ENCODE assay signal across 1 cellular context in the genomic region with DNA sequence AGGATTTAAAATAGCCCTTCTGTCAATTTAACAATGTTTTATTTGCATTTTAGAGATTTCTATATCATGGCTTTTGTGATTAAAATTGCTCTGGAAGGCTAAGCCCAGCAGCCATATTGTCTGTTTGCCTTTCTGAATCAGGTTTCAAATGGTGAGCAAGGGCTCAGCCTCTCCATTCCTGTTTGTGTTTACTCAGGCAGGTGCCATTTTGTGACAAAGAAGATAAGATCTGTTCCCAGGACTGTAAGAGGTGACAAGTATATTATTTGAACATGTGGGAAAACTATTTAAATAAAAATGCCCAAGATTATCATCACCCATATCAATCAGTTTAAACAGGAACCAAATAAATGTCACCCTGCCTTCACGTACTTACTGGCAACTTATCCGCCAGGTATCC.
TF ChIP-seq lines count a peak whose summit lies in the region.

No MANE protein-coding gene starts in this region.

TF ChIP-seq in HepG2, 621 proteins besides CTCF, POLR2A, EP300 and RAD21 (continued from another document):
- TF ChIP-seq, protein P1, sequence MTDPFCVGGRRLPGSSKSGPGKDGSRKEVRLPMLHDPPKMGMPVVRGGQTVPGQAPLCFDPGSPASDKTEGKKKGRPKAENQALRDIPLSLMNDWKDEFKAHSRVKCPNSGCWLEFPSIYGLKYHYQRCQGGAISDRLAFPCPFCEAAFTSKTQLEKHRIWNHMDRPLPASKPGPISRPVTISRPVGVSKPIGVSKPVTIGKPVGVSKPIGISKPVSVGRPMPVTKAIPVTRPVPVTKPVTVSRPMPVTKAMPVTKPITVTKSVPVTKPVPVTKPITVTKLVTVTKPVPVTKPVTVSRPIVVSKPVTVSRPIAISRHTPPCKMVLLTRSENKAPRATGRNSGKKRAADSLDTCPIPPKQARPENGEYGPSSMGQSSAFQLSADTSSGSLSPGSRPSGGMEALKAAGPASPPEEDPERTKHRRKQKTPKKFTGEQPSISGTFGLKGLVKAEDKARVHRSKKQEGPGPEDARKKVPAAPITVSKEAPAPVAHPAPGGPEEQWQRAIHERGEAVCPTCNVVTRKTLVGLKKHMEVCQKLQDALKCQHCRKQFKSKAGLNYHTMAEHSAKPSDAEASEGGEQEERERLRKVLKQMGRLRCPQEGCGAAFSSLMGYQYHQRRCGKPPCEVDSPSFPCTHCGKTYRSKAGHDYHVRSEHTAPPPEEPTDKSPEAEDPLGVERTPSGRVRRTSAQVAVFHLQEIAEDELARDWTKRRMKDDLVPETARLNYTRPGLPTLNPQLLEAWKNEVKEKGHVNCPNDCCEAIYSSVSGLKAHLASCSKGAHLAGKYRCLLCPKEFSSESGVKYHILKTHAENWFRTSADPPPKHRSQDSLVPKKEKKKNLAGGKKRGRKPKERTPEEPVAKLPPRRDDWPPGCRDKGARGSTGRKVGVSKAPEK (CRISPR knock-in tag; IDR thresholded peaks at IDR 0.05; ENCODE audit: borderline replicate concordance): no peak
- TF ChIP-seq, protein P2, sequence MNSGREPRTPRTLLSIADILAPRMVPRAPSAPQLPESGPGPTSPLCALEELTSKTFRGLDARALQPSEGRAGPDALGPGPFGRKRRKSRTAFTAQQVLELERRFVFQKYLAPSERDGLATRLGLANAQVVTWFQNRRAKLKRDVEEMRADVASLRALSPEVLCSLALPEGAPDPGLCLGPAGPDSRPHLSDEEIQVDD (CRISPR knock-in tag; IDR thresholded peaks at IDR 0.05; ENCODE audit: borderline replicate concordance): no peak
- TF ChIP-seq, protein P3, sequence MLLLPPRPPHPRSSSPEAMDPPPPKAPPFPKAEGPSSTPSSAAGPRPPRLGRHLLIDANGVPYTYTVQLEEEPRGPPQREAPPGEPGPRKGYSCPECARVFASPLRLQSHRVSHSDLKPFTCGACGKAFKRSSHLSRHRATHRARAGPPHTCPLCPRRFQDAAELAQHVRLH (CRISPR knock-in tag; IDR thresholded peaks at IDR 0.05; ENCODE audit: borderline replicate concordance, low read depth): no peak
- TF ChIP-seq, protein P4, sequence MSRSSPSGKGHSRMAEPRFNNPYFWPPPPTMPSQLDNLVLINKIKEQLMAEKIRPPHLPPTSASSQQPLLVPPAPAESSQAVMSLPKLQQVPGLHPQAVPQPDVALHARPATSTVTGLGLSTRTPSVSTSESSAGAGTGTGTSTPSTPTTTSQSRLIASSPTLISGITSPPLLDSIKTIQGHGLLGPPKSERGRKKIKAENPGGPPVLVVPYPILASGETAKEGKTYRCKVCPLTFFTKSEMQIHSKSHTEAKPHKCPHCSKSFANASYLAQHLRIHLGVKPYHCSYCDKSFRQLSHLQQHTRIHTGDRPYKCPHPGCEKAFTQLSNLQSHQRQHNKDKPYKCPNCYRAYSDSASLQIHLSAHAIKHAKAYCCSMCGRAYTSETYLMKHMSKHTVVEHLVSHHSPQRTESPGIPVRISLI (CRISPR knock-in tag; IDR thresholded peaks at IDR 0.05; ENCODE audit: borderline replicate concordance): no peak
TF ChIP-seq in HepG2: peak in this region for 0.
